Comparison of ENCODE assay signal across 1 cellular context in the genomic region with DNA sequence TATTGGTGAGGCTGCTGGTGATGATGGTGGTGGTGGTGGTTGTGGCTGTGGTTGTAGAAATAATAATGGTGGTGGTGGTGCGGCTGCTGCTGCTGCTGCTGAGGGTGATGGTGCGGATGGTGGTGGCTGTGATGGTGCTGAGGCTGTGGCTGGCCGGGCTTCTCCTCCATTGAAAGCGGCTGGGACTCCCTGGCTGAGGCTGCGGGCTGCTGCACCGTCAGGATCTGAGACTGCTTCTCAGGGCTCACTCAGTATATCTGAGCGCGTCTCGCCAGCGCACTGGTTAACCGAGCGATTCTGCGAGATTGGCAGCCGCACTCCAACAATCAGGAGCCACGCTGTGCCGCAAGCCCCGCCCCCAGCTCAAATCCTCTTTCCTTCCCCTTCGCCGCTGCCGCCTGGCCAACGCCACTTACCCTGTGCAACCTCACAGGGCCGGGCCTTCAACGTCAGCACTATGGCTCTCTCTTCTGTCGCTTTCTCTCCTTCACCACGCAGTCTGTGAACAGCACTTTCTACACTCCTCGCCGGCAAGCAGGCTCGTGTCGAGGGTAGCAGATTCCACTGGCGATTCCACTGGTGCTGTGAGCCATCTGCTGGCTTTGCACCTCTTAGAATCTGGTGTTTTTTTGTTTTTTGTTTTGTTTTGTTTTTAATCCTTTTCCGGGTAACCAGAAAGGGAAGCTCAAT.
A peak's percentile ranks its signal among the peaks of the same experiment; 100 is the strongest.
TF ChIP-seq lines count a peak whose summit lies in the region.

A gene with protein sequence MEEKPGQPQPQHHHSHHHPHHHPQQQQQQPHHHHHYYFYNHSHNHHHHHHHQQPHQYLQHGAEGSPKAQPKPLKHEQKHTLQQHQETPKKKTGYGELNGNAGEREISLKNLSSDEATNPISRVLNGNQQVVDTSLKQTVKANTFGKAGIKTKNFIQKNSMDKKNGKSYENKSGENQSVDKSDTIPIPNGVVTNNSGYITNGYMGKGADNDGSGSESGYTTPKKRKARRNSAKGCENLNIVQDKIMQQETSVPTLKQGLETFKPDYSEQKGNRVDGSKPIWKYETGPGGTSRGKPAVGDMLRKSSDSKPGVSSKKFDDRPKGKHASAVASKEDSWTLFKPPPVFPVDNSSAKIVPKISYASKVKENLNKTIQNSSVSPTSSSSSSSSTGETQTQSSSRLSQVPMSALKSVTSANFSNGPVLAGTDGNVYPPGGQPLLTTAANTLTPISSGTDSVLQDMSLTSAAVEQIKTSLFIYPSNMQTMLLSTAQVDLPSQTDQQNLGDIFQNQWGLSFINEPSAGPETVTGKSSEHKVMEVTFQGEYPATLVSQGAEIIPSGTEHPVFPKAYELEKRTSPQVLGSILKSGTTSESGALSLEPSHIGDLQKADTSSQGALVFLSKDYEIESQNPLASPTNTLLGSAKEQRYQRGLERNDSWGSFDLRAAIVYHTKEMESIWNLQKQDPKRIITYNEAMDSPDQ (minus strand): TSS at position 259 of the 690 bp plus-strand sequence. CDS start 89 bp downstream, at position 170.

TF ChIP-seq in SK-N-SH, 30 proteins besides CTCF, POLR2A, EP300 and RAD21 (continued from another document):
- TF ChIP-seq, protein P1, sequence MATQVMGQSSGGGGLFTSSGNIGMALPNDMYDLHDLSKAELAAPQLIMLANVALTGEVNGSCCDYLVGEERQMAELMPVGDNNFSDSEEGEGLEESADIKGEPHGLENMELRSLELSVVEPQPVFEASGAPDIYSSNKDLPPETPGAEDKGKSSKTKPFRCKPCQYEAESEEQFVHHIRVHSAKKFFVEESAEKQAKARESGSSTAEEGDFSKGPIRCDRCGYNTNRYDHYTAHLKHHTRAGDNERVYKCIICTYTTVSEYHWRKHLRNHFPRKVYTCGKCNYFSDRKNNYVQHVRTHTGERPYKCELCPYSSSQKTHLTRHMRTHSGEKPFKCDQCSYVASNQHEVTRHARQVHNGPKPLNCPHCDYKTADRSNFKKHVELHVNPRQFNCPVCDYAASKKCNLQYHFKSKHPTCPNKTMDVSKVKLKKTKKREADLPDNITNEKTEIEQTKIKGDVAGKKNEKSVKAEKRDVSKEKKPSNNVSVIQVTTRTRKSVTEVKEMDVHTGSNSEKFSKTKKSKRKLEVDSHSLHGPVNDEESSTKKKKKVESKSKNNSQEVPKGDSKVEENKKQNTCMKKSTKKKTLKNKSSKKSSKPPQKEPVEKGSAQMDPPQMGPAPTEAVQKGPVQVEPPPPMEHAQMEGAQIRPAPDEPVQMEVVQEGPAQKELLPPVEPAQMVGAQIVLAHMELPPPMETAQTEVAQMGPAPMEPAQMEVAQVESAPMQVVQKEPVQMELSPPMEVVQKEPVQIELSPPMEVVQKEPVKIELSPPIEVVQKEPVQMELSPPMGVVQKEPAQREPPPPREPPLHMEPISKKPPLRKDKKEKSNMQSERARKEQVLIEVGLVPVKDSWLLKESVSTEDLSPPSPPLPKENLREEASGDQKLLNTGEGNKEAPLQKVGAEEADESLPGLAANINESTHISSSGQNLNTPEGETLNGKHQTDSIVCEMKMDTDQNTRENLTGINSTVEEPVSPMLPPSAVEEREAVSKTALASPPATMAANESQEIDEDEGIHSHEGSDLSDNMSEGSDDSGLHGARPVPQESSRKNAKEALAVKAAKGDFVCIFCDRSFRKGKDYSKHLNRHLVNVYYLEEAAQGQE (IDR thresholded peaks at IDR 0.05; ENCODE audit: low read depth, low read length): peak; percentile 30
- TF ChIP-seq IRF3 (IDR thresholded peaks at IDR 0.05; ENCODE audit: low read depth, low read length) (peak; percentile 56; the same call in 1 of the 2 replicates), TEAD4 (IDR thresholded peaks at IDR 0.05; ENCODE audit: borderline replicate concordance, insufficient read depth) (no peak), RCOR1 (IDR thresholded peaks at IDR 0.05; ENCODE audit: low read length) (peak; percentile 43; the same call in 1 of the 2 replicates), TCF12 (IDR thresholded peaks at IDR 0.05) (peak; percentile 5; the same call in 1 of the 2 replicates), GATA2 (CRISPR knock-in tag; IDR thresholded peaks at IDR 0.05) (no peak), TAF1 (IDR thresholded peaks at IDR 0.05; ENCODE audit: borderline replicate concordance, low read depth, low read length) (peak; percentile 99), NFIC (IDR thresholded peaks at IDR 0.05; ENCODE audit: borderline replicate concordance) (no peak)
- TF ChIP-seq, protein P2, sequence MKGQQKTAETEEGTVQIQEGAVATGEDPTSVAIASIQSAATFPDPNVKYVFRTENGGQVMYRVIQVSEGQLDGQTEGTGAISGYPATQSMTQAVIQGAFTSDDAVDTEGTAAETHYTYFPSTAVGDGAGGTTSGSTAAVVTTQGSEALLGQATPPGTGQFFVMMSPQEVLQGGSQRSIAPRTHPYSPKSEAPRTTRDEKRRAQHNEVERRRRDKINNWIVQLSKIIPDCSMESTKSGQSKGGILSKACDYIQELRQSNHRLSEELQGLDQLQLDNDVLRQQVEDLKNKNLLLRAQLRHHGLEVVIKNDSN (IDR thresholded peaks at IDR 0.05; ENCODE audit: borderline replicate concordance, low read depth): no peak
- TF ChIP-seq, protein P3, sequence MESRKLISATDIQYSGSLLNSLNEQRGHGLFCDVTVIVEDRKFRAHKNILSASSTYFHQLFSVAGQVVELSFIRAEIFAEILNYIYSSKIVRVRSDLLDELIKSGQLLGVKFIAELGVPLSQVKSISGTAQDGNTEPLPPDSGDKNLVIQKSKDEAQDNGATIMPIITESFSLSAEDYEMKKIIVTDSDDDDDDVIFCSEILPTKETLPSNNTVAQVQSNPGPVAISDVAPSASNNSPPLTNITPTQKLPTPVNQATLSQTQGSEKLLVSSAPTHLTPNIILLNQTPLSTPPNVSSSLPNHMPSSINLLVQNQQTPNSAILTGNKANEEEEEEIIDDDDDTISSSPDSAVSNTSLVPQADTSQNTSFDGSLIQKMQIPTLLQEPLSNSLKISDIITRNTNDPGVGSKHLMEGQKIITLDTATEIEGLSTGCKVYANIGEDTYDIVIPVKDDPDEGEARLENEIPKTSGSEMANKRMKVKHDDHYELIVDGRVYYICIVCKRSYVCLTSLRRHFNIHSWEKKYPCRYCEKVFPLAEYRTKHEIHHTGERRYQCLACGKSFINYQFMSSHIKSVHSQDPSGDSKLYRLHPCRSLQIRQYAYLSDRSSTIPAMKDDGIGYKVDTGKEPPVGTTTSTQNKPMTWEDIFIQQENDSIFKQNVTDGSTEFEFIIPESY (IDR thresholded peaks at IDR 0.05; ENCODE audit: borderline replicate concordance, low read depth): no peak
TF ChIP-seq in SK-N-SH: peak in this region for 15.
